Comparison of ENCODE assay signal across 8 cellular contexts in genomic region chr14:94001501-94002396, GRCh38. TPM values are rescaled to one million over a fixed set of nuclear protein-coding genes. Genes with fewer than 3 reads are reported as not detected.
DNase-seq lines count a peak whose midpoint lies in the region; ATAC-seq and TF ChIP-seq lines count a peak whose summit lies in the region.

No MANE protein-coding gene starts in this region.

- H3K27me3 ChIP-seq in endodermal cell (ENCODE audit: control insufficient read depth, insufficient read depth, low read length, poor library complexity, severe bottlenecking) = peaks cover 7% of the 10 kb centered on the region

- peaks cover 12% of the 10 kb centered on the region for H3K27me3 Mint-ChIP-seq in activated CD8-positive, alpha-beta T cell treated with anti-CD3 and anti-CD28 coated beads for 36 hours
- peaks cover 21% of the 10 kb centered on the region for H3K27me3 Mint-ChIP-seq in endodermal cell (ENCODE audit: insufficient read depth)

- no peaks in the 10 kb centered on the region for H3K36me3 ChIP-seq in endodermal cell (ENCODE audit: control insufficient read depth, insufficient read depth, low read length)

- no peak overlapping the region for H3K9ac ChIP-seq in endodermal cell (ENCODE audit: extremely low read depth, low read length, poor library complexity, severe bottlenecking)

- H3K36me3 Mint-ChIP-seq in activated CD8-positive, alpha-beta T cell treated with anti-CD3 and anti-CD28 coated beads for 36 hours (ENCODE audit: low read depth) = no peaks in the 10 kb centered on the region
- H3K36me3 Mint-ChIP-seq in endodermal cell (ENCODE audit: low read depth) = no peaks in the 10 kb centered on the region

- DNase-seq in SHP77 (lab: John Stamatoyannopoulos, UW) = peak; percentile 50 to 66
- no peak for DNase-seq in SHP77 treated with DMSO at 0.1 percent for 48 hours (lab: John Stamatoyannopoulos, UW)
- DNase-seq in NCI-H82 (lab: John Stamatoyannopoulos, UW) = peak; percentile 78
- peak; percentile 64 for DNase-seq in activated CD8-positive, alpha-beta T cell treated with anti-CD3 and anti-CD28 coated beads for 36 hours
- DNase-seq in endodermal cell = peak; percentile 87
- peak; percentile 56 for DNase-seq in mucosa of gallbladder (ENCODE audit: low spot score)
- peak; percentile 75 for DNase-seq in stimulated activated CD8-positive, alpha-beta memory T cell treated with anti-CD3 and anti-CD28 coated beads, Interleukin-4, amount 100 ng/mL, for 48 hours

- POLR2A ChIA-PET in activated CD8-positive, alpha-beta T cell treated with anti-CD3 and anti-CD28 coated beads for 36 hours (lab: Charles Lee) = interaction anchor here (0.6 to 1.3 kb wide), 3 partner anchors 51 to 79 kb away, joined by 3 to 4 read pairs (median 4); partner anchors contain the start of genes DDX24 and IFI27L1

- H3K4me1 ChIP-seq in endodermal cell (ENCODE audit: control insufficient read depth, insufficient read depth, low read length) = no peaks in the 10 kb centered on the region

- H3K4me1 Mint-ChIP-seq in activated CD8-positive, alpha-beta T cell treated with anti-CD3 and anti-CD28 coated beads for 36 hours (ENCODE audit: low read depth) = peaks cover 20% of the 10 kb centered on the region
- peaks cover 4% of the 10 kb centered on the region for H3K4me1 Mint-ChIP-seq in endodermal cell

- no peak overlapping the region for H3K4me3 Mint-ChIP-seq in activated CD8-positive, alpha-beta T cell treated with anti-CD3 and anti-CD28 coated beads for 36 hours
- no peak overlapping the region for H3K4me3 Mint-ChIP-seq in endodermal cell

- CTCF ChIA-PET in activated CD8-positive, alpha-beta T cell treated with anti-CD3 and anti-CD28 coated beads for 36 hours (lab: Charles Lee) = interaction anchor here (0.6 to 17.5 kb wide), 28 partner anchors 9 to 135 kb away, joined by 3 to 437 read pairs (median 4); no protein-coding TSS in a partner anchor

- intact Hi-C loops in activated CD8-positive, alpha-beta T cell treated with anti-CD3 and anti-CD28 coated beads for 36 hours (cut with micrococcal nuclease) = no loop called here

- WGBS in endodermal cell (ENCODE audit: insufficient coverage in 1 of 2, insufficient read length in 1 of 2), 2 experiments = 53 to 65% methylated on average over 20 to 26 of the region's 26 CpGs

- TF ChIP-seq CTCF in activated CD8-positive, alpha-beta T cell treated with anti-CD3 and anti-CD28 coated beads for 36 hours (IDR thresholded peaks at IDR 0.05) = peak; percentile 96
- TF ChIP-seq CTCF in endodermal cell (conservative IDR thresholded peaks at IDR 0.05) = peak; percentile 98

- no peaks in the 10 kb centered on the region for H3K9me3 ChIP-seq in endodermal cell (ENCODE audit: control insufficient read depth, low read length)

- no peaks in the 10 kb centered on the region for H3K9me3 Mint-ChIP-seq in activated CD8-positive, alpha-beta T cell treated with anti-CD3 and anti-CD28 coated beads for 36 hours
- H3K9me3 Mint-ChIP-seq in endodermal cell = no peaks in the 10 kb centered on the region

- no peak overlapping the region for H3K4me3 ChIP-seq in endodermal cell (ENCODE audit: low read length)

- peak; percentile 53 for ATAC-seq in HG03378 (IDR thresholded peaks at IDR 0.05; ENCODE audit: unreplicated experiment)
- ATAC-seq in activated CD8-positive, alpha-beta T cell treated with anti-CD3 and anti-CD28 coated beads for 36 hours = peak; percentile 81

- H3K27ac Mint-ChIP-seq in activated CD8-positive, alpha-beta T cell treated with anti-CD3 and anti-CD28 coated beads for 36 hours = peak overlapping the region; percentile 50
- no peak overlapping the region for H3K27ac Mint-ChIP-seq in endodermal cell

- no peak overlapping the region for H3K27ac ChIP-seq in endodermal cell (ENCODE audit: low read depth, low read length)

RNA-seq across cellular contexts. Expression of gene CCDC197, which starts 4.6 kb away (rescaled TPM):
- total RNA-seq in activated CD8-positive, alpha-beta T cell treated with anti-CD3 and anti-CD28 coated beads for 36 hours = not detected
- total RNA-seq in endodermal cell (not detected), mucosa of gallbladder (not detected)
- polyA plus RNA-seq in endodermal cell (2013, experiment 1 of 2) = not detected
- not detected for polyA plus RNA-seq in endodermal cell (2013, experiment 2 of 2)

RNA-seq across cellular contexts. Expression of gene OTUB2, which starts 24.4 kb away (rescaled TPM):
- under 1 TPM; 0.25 to 0.29 TPM for total RNA-seq in activated CD8-positive, alpha-beta T cell treated with anti-CD3 and anti-CD28 coated beads for 36 hours
- 1 to 10 TPM; 6.3 to 6.7 TPM for total RNA-seq in endodermal cell
- 6.3 TPM for polyA plus RNA-seq in endodermal cell (2013, experiment 1 of 2)
- 5.1 TPM for polyA plus RNA-seq in endodermal cell (2013, experiment 2 of 2)
- total RNA-seq in mucosa of gallbladder = 2.1 TPM

RNA-seq across cellular contexts. Expression of gene ASB2, which starts 25.4 kb away (rescaled TPM):
- 10 to 100 TPM; 11.7 to 12.7 TPM for total RNA-seq in activated CD8-positive, alpha-beta T cell treated with anti-CD3 and anti-CD28 coated beads for 36 hours
- total RNA-seq in endodermal cell (under 1 TPM in 1 of 2 donors, not detected in 1; 0.11 TPM), mucosa of gallbladder (28.0 TPM)
- 0.75 TPM for polyA plus RNA-seq in endodermal cell (2013, experiment 1 of 2)
- 0.58 TPM for polyA plus RNA-seq in endodermal cell (2013, experiment 2 of 2)

Comparison
In these comparisons a context has a peak if more than half of its experiments do, and no peak if none do; other contexts are left out.
1. RNA of gene ASB2, which starts 25.4 kb away (total RNA-seq): 28.0 TPM in mucosa of gallbladder (single experiment) and 11.7 to 12.7 TPM in activated CD8-positive, alpha-beta T cell treated with anti-CD3 and anti-CD28 coated beads for 36 hours; 0.11 TPM in endodermal cell; every median in the first group is over 10 times any median in the second.